Comparison of ENCODE assay signal across 15 cellular contexts in genomic region chr18:22233271-22233670, GRCh38.
DNase-seq lines count a peak whose midpoint lies in the region; TF ChIP-seq lines count a peak whose summit lies in the region.
"Had no signal": no experiment of that assay in that cellular context is flagged by ENCODE, and none has a peak within 500 bp of the region (broad histone marks: within the 10 kb centered on the region; RNA-seq: fewer than 3 reads in every experiment).

No MANE protein-coding gene starts in this region.

- H3K9me3 ChIP-seq in colonic mucosa, result no peaks in the 10 kb centered on the region
- H3K9me3 ChIP-seq in mucosa of rectum (ENCODE audit: control insufficient read depth in 2 of 2, low read length in 2 of 2), result no peaks in the 10 kb centered on the region
- no peaks in the 10 kb centered on the region for H3K9me3 ChIP-seq in transverse colon
- H3K9me3 ChIP-seq in CD4-positive, alpha-beta memory T cell (ENCODE audit: control insufficient read depth in 1 of 2, low read length in 2 of 2), result no peaks in the 10 kb centered on the region
- H3K9me3 ChIP-seq: Caco-2 had no signal

- H3K27ac ChIP-seq in colonic mucosa (peak overlapping the region; percentile 7), mucosa of rectum (ENCODE audit: low read depth in 2 of 2, low read length in 2 of 2) (peak overlapping the region; percentile 59 to 61), transverse colon (peak overlapping the region in 3 of 4 donors; percentile 38 to 69 (median 52))
- no peak overlapping the region for H3K27ac ChIP-seq in CD4-positive, alpha-beta memory T cell (ENCODE audit: low read depth, low read length)
- H3K27ac ChIP-seq: 22Rv1 had no signal

- no peak for TF ChIP-seq EP300 in transverse colon (IDR thresholded peaks at IDR 0.05; ENCODE audit: low read depth)

- in situ Hi-C loops in transverse colon (cut with MboI; ENCODE audit: low pct_ligation_motif_present in 1 of 4, low pct_unique_long_range_greater_than_20kb in 1 of 4, low sequenced_read_pairs in 3 of 4), result no loop called here

- TF ChIP-seq CTCF in colonic mucosa (IDR thresholded peaks at IDR 0.05) (no peak), transverse colon (IDR thresholded peaks at IDR 0.05) (peak in 2 of 5 experiments; percentile 13 to 27)

- intact Hi-C loops in colonic mucosa (cut with DNase I), result no loop called here
- intact Hi-C loops in transverse colon (cut with DNase I; ENCODE audit: low total_unique reads), result no loop called here
- intact Hi-C loops in CD4-positive, alpha-beta memory T cell (cut with micrococcal nuclease), result no loop called here

- CTCF ChIA-PET in CD4-positive, alpha-beta memory T cell (lab: Charles Lee; ENCODE audit: partially characterized antibody), result no interaction called here

- DNase-seq in DMS153 (lab: John Stamatoyannopoulos, UW), result peak; percentile 32
- no peak for DNase-seq in DMS153 treated with DMSO at 0.1 percent for 48 hours (lab: John Stamatoyannopoulos, UW; ENCODE audit: unreplicated experiment)
- DNase-seq in colonic mucosa, result peak; percentile 74
- DNase-seq in transverse colon, result peak; percentile 68
- DNase-seq in retina, result no peak
- no peak for DNase-seq in CD4-positive, alpha-beta memory T cell
- DNase-seq in activated naive CD4-positive, alpha-beta T cell treated with anti-CD3 and anti-CD28 coated beads, Interleukin-2, amount 50 U/mL, for 16 hours, result no peak
- DNase-seq: Caco-2; CD8-positive, alpha-beta memory T cell; DMS79; IMR-90 had no signal

- H3K36me3 ChIP-seq in colonic mucosa (no peaks in the 10 kb centered on the region), mucosa of rectum (ENCODE audit: control insufficient read depth in 2 of 2, insufficient read depth in 2 of 2, low read length in 2 of 2) (no peaks in the 10 kb centered on the region), transverse colon (no peaks in the 10 kb centered on the region)
- no peaks in the 10 kb centered on the region for H3K36me3 ChIP-seq in CD4-positive, alpha-beta memory T cell (ENCODE audit: insufficient read depth, low read length)

- H3K4me3 Mint-ChIP-seq in CD4-positive, alpha-beta memory T cell, result no peak overlapping the region
- H3K4me3 Mint-ChIP-seq: CD14-positive monocyte; CD8-positive, alpha-beta memory T cell had no signal

- H3K4me1 ChIP-seq in colonic mucosa (no peaks in the 10 kb centered on the region), mucosa of rectum (ENCODE audit: control insufficient read depth in 2 of 2, insufficient read depth in 2 of 2, low read length in 2 of 2) (peaks cover 8 to 17% of the 10 kb centered on the region in 2 donors), transverse colon (peaks cover 0 to 6% (median 3%) of the 10 kb centered on the region in 4 donors)
- no peaks in the 10 kb centered on the region for H3K4me1 ChIP-seq in CD4-positive, alpha-beta memory T cell (ENCODE audit: insufficient read depth, low read length)

- peaks cover 0 to 5% (median 2%) of the 10 kb centered on the region in 8 donors for H3K9me3 Mint-ChIP-seq in CD4-positive, alpha-beta memory T cell
- H3K9me3 Mint-ChIP-seq: CD8-positive, alpha-beta memory T cell had no signal

- peaks cover 0 to 1% (median 0%) of the 10 kb centered on the region in 4 donors for H3K4me1 Mint-ChIP-seq in CD4-positive, alpha-beta memory T cell
- H3K4me1 Mint-ChIP-seq: CD14-positive monocyte had no signal

- peak overlapping the region in 1 of 2 donors; percentile 2 for H3K9ac ChIP-seq in colonic mucosa (ENCODE audit: low read depth in 2 of 2, low read length in 2 of 2)
- peak overlapping the region in 1 of 2 donors; percentile 55 for H3K9ac ChIP-seq in mucosa of rectum (ENCODE audit: low read depth in 1 of 2, low read length in 2 of 2)

- POLR2A ChIA-PET in CD4-positive, alpha-beta memory T cell (lab: Charles Lee; ENCODE audit: partially characterized antibody), result no interaction called here

- no peaks in the 10 kb centered on the region for H3K27me3 ChIP-seq in colonic mucosa
- H3K27me3 ChIP-seq in mucosa of rectum (ENCODE audit: control insufficient read depth in 2 of 2, insufficient read depth in 2 of 2, low read length in 2 of 2), result no peaks in the 10 kb centered on the region
- H3K27me3 ChIP-seq in transverse colon, result no peaks in the 10 kb centered on the region
- H3K27me3 ChIP-seq in CD4-positive, alpha-beta memory T cell (ENCODE audit: insufficient read depth, low read length), result no peaks in the 10 kb centered on the region

- H3K4me3 ChIP-seq in colonic mucosa, result no peak overlapping the region
- H3K4me3 ChIP-seq in mucosa of rectum (ENCODE audit: low read length in 2 of 2), result no peak overlapping the region
- no peak overlapping the region for H3K4me3 ChIP-seq in transverse colon
- H3K4me3 ChIP-seq in CD4-positive, alpha-beta memory T cell (ENCODE audit: low read length in 2 of 2), result no peak overlapping the region
- H3K4me3 ChIP-seq: GM12878 had no signal

- H3K27ac Mint-ChIP-seq in CD4-positive, alpha-beta memory T cell, result no peak overlapping the region
- H3K27ac Mint-ChIP-seq: CD14-positive monocyte had no signal

- no peaks in the 10 kb centered on the region for H3K36me3 Mint-ChIP-seq in CD4-positive, alpha-beta memory T cell
- H3K36me3 Mint-ChIP-seq: CD14-positive monocyte; CD8-positive, alpha-beta memory T cell had no signal

- peaks cover 0 to 1% of the 10 kb centered on the region in 2 donors for H3K27me3 Mint-ChIP-seq in CD4-positive, alpha-beta memory T cell

- WGBS in transverse colon (ENCODE audit: low coverage in 1 of 2), 2 donors, result 38 to 55% methylated on average over 3 to 8 of the region's 8 CpGs

- no peak for TF ChIP-seq POLR2A in transverse colon (IDR thresholded peaks at IDR 0.05)

Comparison
In these comparisons a context has a peak if more than half of its experiments do, and no peak if none do; other contexts are left out.
1. DNase-seq: peak in DMS153 (single experiment), colonic mucosa (single experiment) and transverse colon (single experiment); none in DMS153 treated with DMSO at 0.1 percent for 48 hours (single experiment), retina (single experiment), CD4-positive, alpha-beta memory T cell (0 of 5) and activated naive CD4-positive, alpha-beta T cell treated with anti-CD3 and anti-CD28 coated beads, Interleukin-2, amount 50 U/mL, for 16 hours (single experiment).